In the genomic region with DNA sequence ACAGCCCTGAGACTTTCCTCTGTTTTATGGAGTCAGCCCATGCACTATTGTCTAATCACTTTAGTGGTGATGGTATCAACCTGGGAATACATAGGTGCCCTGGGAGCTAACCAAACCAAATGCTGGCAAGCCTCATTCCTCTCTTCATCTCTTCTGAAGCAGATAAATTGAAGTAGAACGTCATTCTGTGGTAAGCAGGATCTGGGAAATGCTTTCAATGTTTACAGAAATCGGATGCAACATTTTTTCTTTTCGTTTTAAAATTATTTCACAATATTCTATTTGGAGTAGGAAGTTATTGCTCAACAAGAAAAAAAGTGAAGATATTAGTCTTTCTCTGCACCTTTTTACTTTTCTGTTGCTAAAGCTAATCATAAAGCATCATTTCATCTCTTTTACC, we compare ENCODE assay signal across 10 cellular contexts.
DNase-seq lines count a peak whose midpoint lies in the region; ATAC-seq, FAIRE-seq and TF ChIP-seq lines count a peak whose summit lies in the region.
"Had no signal": no experiment of that assay in that cellular context is flagged by ENCODE, and none has a peak within 500 bp of the region (broad histone marks: within the 10 kb centered on the region; RNA-seq: fewer than 3 reads in every experiment).

No MANE protein-coding gene starts in this region.

- H3K27me3 Mint-ChIP-seq in HFFc6 (ENCODE audit: insufficient read depth) (peaks cover 3% of the 10 kb centered on the region; the same call in 1 of the 2 replicates), astrocyte (ENCODE audit: low read depth, unreplicated experiment) (no peaks in the 10 kb centered on the region)
- H3K27me3 Mint-ChIP-seq: activated CD4-positive, alpha-beta T cell treated with anti-CD3 and anti-CD28 coated beads, Interleukin-2, amount 10 ng/mL, durations not matched to agents 7 days and 5 days had no signal

- no peak overlapping the region for H3K4me2 ChIP-seq in astrocyte (ENCODE audit: low read length)

- H3K4me3 ChIP-seq in astrocyte (ENCODE audit: insufficient read depth, low read depth, low read length) (no peak overlapping the region), iPS-20b (ENCODE audit: low read length) (no peak overlapping the region), suprapubic skin (no peak overlapping the region)

- peaks cover 42% of the 10 kb centered on the region for H3K4me1 ChIP-seq in astrocyte (ENCODE audit: insufficient read depth, low read length)
- H3K4me1 ChIP-seq in iPS-20b (ENCODE audit: insufficient read depth, low read length): peaks cover 54% of the 10 kb centered on the region
- peaks cover 71% of the 10 kb centered on the region for H3K4me1 ChIP-seq in suprapubic skin

- FAIRE-seq in astrocyte (lab: Jason Lieb, UNC): no peak
- FAIRE-seq: H1 had no signal

- no peak for TF ChIP-seq CTCF in HFFc6 (IDR thresholded peaks at IDR 0.05)
- TF ChIP-seq CTCF in astrocyte (IDR thresholded peaks at IDR 0.05; ENCODE audit: insufficient read depth, low read depth, low read length): no peak
- no peak for TF ChIP-seq CTCF in suprapubic skin (IDR thresholded peaks at IDR 0.05)

- H3K9me3 Mint-ChIP-seq in HFFc6 (no peaks in the 10 kb centered on the region), astrocyte (ENCODE audit: unreplicated experiment) (no peaks in the 10 kb centered on the region)
- H3K9me3 Mint-ChIP-seq: activated CD4-positive, alpha-beta T cell treated with anti-CD3 and anti-CD28 coated beads, Interleukin-2, amount 10 ng/mL, durations not matched to agents 7 days and 5 days; endodermal cell had no signal

- peaks cover 99% of the 10 kb centered on the region for H3K79me2 ChIP-seq in astrocyte (ENCODE audit: insufficient read depth, low read length)

- H3K4me3 Mint-ChIP-seq in HFFc6 (peak overlapping the region; percentile 73), astrocyte (ENCODE audit: unreplicated experiment) (no peak overlapping the region)
- H3K4me3 Mint-ChIP-seq: activated CD4-positive, alpha-beta T cell treated with anti-CD3 and anti-CD28 coated beads, Interleukin-2, amount 10 ng/mL, durations not matched to agents 7 days and 5 days; endodermal cell had no signal

- H3K9ac ChIP-seq in astrocyte (ENCODE audit: low read length) (no peak overlapping the region), iPS-20b (ENCODE audit: low read depth, low read length) (0 out of 2 replicates have a peak overlapping the region, but pooled peaks have one; percentile 9)

- ATAC-seq in HG02884 (IDR thresholded peaks at IDR 0.05; ENCODE audit: unreplicated experiment): no peak

- 25% methylated on average over 3 of the region's 3 CpGs for WGBS in suprapubic skin

- TF ChIP-seq EP300 in suprapubic skin (IDR thresholded peaks at IDR 0.05): peak; percentile 17

- H3K27ac Mint-ChIP-seq in HFFc6: peak overlapping the region; percentile 80
- no peak overlapping the region for H3K27ac Mint-ChIP-seq in astrocyte (ENCODE audit: unreplicated experiment)
- H3K27ac Mint-ChIP-seq: activated CD4-positive, alpha-beta T cell treated with anti-CD3 and anti-CD28 coated beads, Interleukin-2, amount 10 ng/mL, durations not matched to agents 7 days and 5 days; endodermal cell had no signal

- H3K4me1 Mint-ChIP-seq in HFFc6 (ENCODE audit: low read depth) (peaks cover 90% of the 10 kb centered on the region), astrocyte (ENCODE audit: low read depth, unreplicated experiment) (peaks cover 63% of the 10 kb centered on the region)

- H3K36me3 Mint-ChIP-seq in HFFc6 (ENCODE audit: low read depth) (peaks cover 15% of the 10 kb centered on the region), astrocyte (ENCODE audit: low read depth, unreplicated experiment) (peaks cover 5% of the 10 kb centered on the region)

- DNase-seq in HFFc6: peak; percentile 69
- DNase-seq in astrocyte (ENCODE audit: low read depth): peak; percentile 95
- DNase-seq in suprapubic skin (ENCODE audit: low spot score in 2 of 2): no peak
- DNase-seq in Kasumi-1 (lab: John Stamatoyannopoulos, UW): no peak
- no peak for DNase-seq in NCI-H187 (lab: John Stamatoyannopoulos, UW)
- DNase-seq: activated CD4-positive, alpha-beta T cell treated with anti-CD3 and anti-CD28 coated beads, Interleukin-2, amount 10 ng/mL, durations not matched to agents 7 days and 5 days; endodermal cell had no signal

- H3K27me3 ChIP-seq in astrocyte (ENCODE audit: insufficient read depth, low read length) (no peaks in the 10 kb centered on the region), iPS-20b (ENCODE audit: insufficient read depth, low read length) (no peaks in the 10 kb centered on the region), suprapubic skin (no peaks in the 10 kb centered on the region)

- H3K27ac ChIP-seq in astrocyte (ENCODE audit: low read depth, low read length) (peak overlapping the region; percentile 42), iPS-20b (ENCODE audit: low read length) (no peak overlapping the region), suprapubic skin (peak overlapping the region; percentile 49)

- H3K36me3 ChIP-seq in astrocyte (ENCODE audit: insufficient read depth, low read length): no peaks in the 10 kb centered on the region
- no peaks in the 10 kb centered on the region for H3K36me3 ChIP-seq in iPS-20b (ENCODE audit: insufficient read depth, low read depth, low read length)
- no peaks in the 10 kb centered on the region for H3K36me3 ChIP-seq in suprapubic skin

- peaks cover 60% of the 10 kb centered on the region for H4K20me1 ChIP-seq in astrocyte (ENCODE audit: insufficient read depth, low read length)

- TF ChIP-seq POLR2A in suprapubic skin (IDR thresholded peaks at IDR 0.05): no peak

- H3K9me3 ChIP-seq in astrocyte (ENCODE audit: insufficient read depth, low read depth, low read length) (no peaks in the 10 kb centered on the region), iPS-20b (ENCODE audit: insufficient read depth, low read depth, low read length) (no peaks in the 10 kb centered on the region), suprapubic skin (no peaks in the 10 kb centered on the region)

- H2AFZ ChIP-seq in astrocyte (ENCODE audit: low read depth, low read length): no peak overlapping the region

Comparison
In these comparisons a context has a peak if more than half of its experiments do, and no peak if none do; other contexts are left out.
1. DNase-seq: peak in HFFc6 (single experiment) and astrocyte (single experiment); none in suprapubic skin (0 of 2), Kasumi-1 (0 of 2) and NCI-H187 (0 of 2).